ENCODE assay signal across 15 cellular contexts in the genomic region with DNA sequence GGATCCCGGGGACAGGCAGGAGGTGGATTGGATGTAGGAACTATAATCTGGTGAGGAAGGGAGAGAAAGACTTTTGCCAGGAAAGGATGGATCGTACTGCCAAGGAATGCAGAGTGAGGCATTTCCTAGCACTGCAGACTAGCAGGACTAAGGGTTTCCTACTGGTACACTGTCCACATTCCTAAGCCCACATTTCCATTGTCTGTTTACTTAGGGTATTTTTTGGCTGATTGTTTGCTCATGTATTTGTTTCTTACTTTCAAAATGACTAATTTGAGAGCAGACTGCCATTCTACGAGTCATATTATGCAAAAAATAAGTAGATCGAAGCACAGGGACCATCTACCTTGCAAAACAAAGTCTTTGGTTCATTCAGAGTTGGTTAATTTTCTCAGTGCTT.
DNase-seq lines count a peak whose midpoint lies in the region; ATAC-seq, FAIRE-seq and TF ChIP-seq lines count a peak whose summit lies in the region.
"Had no signal": no experiment of that assay in that cellular context is flagged by ENCODE, and none has a peak within 500 bp of the region (broad histone marks: within the 10 kb centered on the region; RNA-seq: fewer than 3 reads in every experiment).

No MANE protein-coding gene starts in this region.

- TF ChIP-seq CTCF in left ventricle myocardium inferior (IDR thresholded peaks at IDR 0.05; ENCODE audit: borderline replicate concordance) (no peak), bronchial epithelial cell (IDR thresholded peaks at IDR 0.05; ENCODE audit: insufficient read depth, low read length, severe bottlenecking) (no peak), left lung (IDR thresholded peaks at IDR 0.05) (no peak), tibial nerve (IDR thresholded peaks at IDR 0.05) (no peak)

- peak overlapping the region; percentile 45 for H3K27ac ChIP-seq in left ventricle myocardium inferior (replicated peaks)
- H3K27ac ChIP-seq in left lung = no peak overlapping the region
- peak overlapping the region in 3 of 4 donors; percentile 2 to 97 (median 93) for H3K27ac ChIP-seq in tibial nerve
- H3K27ac ChIP-seq: VCaP had no signal

- TF ChIP-seq POLR2A in tibial nerve (IDR thresholded peaks at IDR 0.05) = no peak

- DNase-seq in left ventricle myocardium inferior (no peak), cardiac septum (ENCODE audit: low spot score) (no peak), bronchial epithelial cell (ENCODE audit: low read depth) (peak; percentile 58), left lung (no peak), tibial nerve (ENCODE audit: low spot score in 2 of 2) (no peak), posterior cingulate gyrus (no peak), GF-D8 (lab: John Stamatoyannopoulos, UW) (no peak), occipital lobe (lab: John Stamatoyannopoulos, UW) (no peak)
- DNase-seq: activated gamma-delta T cell treated with Interleukin-2 at 50 U/mL for 16 hours; endodermal cell; kidney; NCI-H1048; stimulated activated naive CD4-positive, alpha-beta T cell had no signal

- peak; percentile 50 for FAIRE-seq in bronchial epithelial cell (lab: Jason Lieb, UNC)
- FAIRE-seq: G401.6, kidney had no signal

- peak; percentile 38 for ATAC-seq in left lung

- H3K9me3 ChIP-seq in left ventricle myocardium inferior (replicated peaks) (no peaks in the 10 kb centered on the region), left lung (no peaks in the 10 kb centered on the region), tibial nerve (no peaks in the 10 kb centered on the region)

- intact Hi-C loops in left ventricle myocardium inferior (cut with micrococcal nuclease) (no loop called here), cardiac septum (cut with DNase I) (no loop called here), left lung (cut with DNase I) (no loop called here), posterior cingulate gyrus (cut with DNase I) (no loop called here)

- H3K4me3 ChIP-seq in left ventricle myocardium inferior (no peak overlapping the region), bronchial epithelial cell (ENCODE audit: low read depth, low read length) (no peak overlapping the region), left lung (no peak overlapping the region), tibial nerve (no peak overlapping the region)

- H3K36me3 ChIP-seq in left ventricle myocardium inferior (no peaks in the 10 kb centered on the region), bronchial epithelial cell (ENCODE audit: control insufficient read depth, insufficient read depth, low read length) (no peaks in the 10 kb centered on the region), left lung (no peaks in the 10 kb centered on the region), tibial nerve (no peaks in the 10 kb centered on the region)

- peak in 1 of 2 donors; percentile 50 for TF ChIP-seq EP300 in tibial nerve (IDR thresholded peaks at IDR 0.05)

- 59 to 62% methylated on average over 4 of the region's 4 CpGs for WGBS in tibial nerve, 2 donors

- H3K27me3 ChIP-seq in left ventricle myocardium inferior (ENCODE audit: low read depth) = peaks cover 19% of the 10 kb centered on the region
- H3K27me3 ChIP-seq in bronchial epithelial cell (ENCODE audit: control insufficient read depth, insufficient read depth, low read length) = no peaks in the 10 kb centered on the region
- peaks cover 0 to 21% of the 10 kb centered on the region in 2 donors for H3K27me3 ChIP-seq in left lung
- no peaks in the 10 kb centered on the region for H3K27me3 ChIP-seq in tibial nerve

- H3K4me1 ChIP-seq in left ventricle myocardium inferior (peaks cover 46% of the 10 kb centered on the region), left lung (peaks cover 0 to 5% of the 10 kb centered on the region in 2 donors), tibial nerve (peaks cover 0 to 68% (median 17%) of the 10 kb centered on the region in 4 donors)

Comparison
In these comparisons a context has a peak if more than half of its experiments do, and no peak if none do; other contexts are left out.
1. H3K27ac ChIP-seq: peak in left ventricle myocardium inferior (single experiment) and tibial nerve (3 of 4); none in left lung (0 of 2).